1 cellular context compared by ENCODE assay signal in the genomic region with DNA sequence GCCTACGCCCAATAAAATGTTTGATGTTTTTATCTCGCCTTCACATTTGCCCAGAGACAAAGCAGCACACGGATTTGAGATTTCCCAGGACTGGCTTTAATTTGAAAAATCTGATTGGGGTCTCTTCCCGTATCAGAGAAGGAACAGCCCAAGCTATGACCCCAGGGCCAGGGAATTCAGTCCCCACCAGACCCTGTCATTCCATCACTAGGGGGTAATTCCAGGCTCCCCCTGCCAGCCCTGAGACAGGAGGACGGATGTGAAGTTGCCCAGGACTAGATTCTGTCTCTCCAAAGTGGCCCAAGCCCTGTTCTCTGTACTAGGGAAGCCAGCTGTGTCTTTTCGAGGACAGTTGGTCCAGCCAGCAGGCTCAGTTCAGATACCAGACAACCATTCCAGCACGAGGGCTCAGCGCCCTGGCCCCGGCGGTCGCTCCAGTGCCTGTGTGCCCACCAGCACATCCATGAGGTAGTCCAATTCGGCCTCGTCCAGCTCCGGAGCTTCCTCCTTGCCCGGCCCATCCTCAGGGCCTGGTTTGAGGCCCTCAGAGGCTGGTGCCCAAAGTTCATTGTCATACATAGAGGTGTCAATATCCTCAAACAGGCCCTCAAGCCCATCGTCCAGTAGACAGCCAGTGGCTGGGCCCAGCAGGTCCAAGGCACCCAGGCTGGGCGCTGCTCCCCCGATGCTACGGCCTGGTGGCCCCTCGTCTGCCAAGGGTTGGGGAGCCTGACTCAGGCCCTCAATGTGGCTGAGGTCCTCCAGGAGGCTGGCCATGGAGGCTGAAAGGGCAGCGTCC.
TF ChIP-seq lines count a peak whose summit lies in the region.

No MANE protein-coding gene starts in this region.

TF ChIP-seq in HCT116, 20 proteins besides CTCF, POLR2A, EP300 and RAD21:
- TF ChIP-seq POLR2AphosphoS5 (IDR thresholded peaks at IDR 0.05; ENCODE audit: low read depth, low read length) (0 out of 2 replicates have a peak, but pooled peaks have one; percentile 4), CBX3 (IDR thresholded peaks at IDR 0.05; ENCODE audit: low read depth) (no peak), SIN3A (IDR thresholded peaks at IDR 0.05; ENCODE audit: low read depth) (no peak), ZFX (IDR thresholded peaks at IDR 0.05) (no peak), REST (IDR thresholded peaks at IDR 0.05; ENCODE audit: low read depth) (no peak), FOSL1 (IDR thresholded peaks at IDR 0.05; ENCODE audit: low read depth) (no peak)
